Comparison of ENCODE assay signal across 8 cellular contexts in the genomic region with DNA sequence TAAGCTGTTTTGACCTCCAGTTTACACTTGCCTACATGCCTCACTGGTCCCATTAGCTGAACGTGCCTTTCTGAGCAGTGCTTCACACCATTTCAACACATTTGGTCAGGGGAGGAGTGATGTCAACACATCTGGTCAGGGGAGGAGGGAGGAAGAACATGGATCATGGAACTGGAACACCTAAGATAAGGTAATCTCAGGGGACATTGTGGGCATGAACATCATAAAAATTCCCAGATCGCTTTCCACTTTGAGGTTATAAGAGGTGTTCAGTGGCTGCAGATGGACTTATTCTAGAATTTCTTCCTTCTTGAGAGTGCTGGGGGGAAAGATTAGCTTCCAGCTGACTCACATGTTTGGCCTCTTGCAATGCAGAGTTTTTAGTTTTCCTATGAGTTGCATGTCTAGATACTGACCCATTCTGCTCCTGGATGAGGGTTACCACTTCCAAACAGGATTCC. TPM values are rescaled to one million over a fixed set of nuclear protein-coding genes. Genes with fewer than 3 reads are reported as not detected.
A peak's percentile ranks its signal among the peaks of the same experiment; 100 is the strongest.
DNase-seq lines count a peak whose midpoint lies in the region; ATAC-seq and TF ChIP-seq lines count a peak whose summit lies in the region.

No MANE protein-coding gene starts in this region.

- 79 to 86% methylated on average over 2 of the region's 2 CpGs for WGBS in lower leg skin, 2 donors

- no peaks in the 10 kb centered on the region for H3K27me3 ChIP-seq in SJSA1 (replicated peaks)

- intact Hi-C loops in activated CD4-positive, alpha-beta memory T cell treated with anti-CD3 and anti-CD28 coated beads for 36 hours (cut with micrococcal nuclease) = loop anchor here (5.0 to 10.0 kb wide), 2 partner anchors 342 to 476 kb away; a partner anchor contains a TSS
- intact Hi-C loops in lower leg skin (cut with DNase I; ENCODE audit: low total_unique reads) = no loop called here

- no peak for TF ChIP-seq POLR2A in lower leg skin (IDR thresholded peaks at IDR 0.05)

- no peaks in the 10 kb centered on the region for H3K9me3 ChIP-seq in SJSA1 (replicated peaks)

- H3K27ac Mint-ChIP-seq in activated CD4-positive, alpha-beta memory T cell treated with anti-CD3 and anti-CD28 coated beads for 36 hours = no peak overlapping the region
- H3K27ac Mint-ChIP-seq in activated CD4-positive, alpha-beta memory T cell treated with anti-CD3 and anti-CD28 coated beads, Interleukin-2, amount 10 ng/mL, durations not matched to agents 7 days and 5 days = no peak overlapping the region
- H3K27ac Mint-ChIP-seq in stimulated activated memory B cell treated with anti-CD40 and anti-IgM and Interleukin-4, amounts not matched to agents 10 μg/mL and 1 μg/mL and 100 μg/mL, for 72 hours = peak overlapping the region; percentile 91

- H3K4me3 Mint-ChIP-seq in activated CD4-positive, alpha-beta memory T cell treated with anti-CD3 and anti-CD28 coated beads for 36 hours = peak overlapping the region; percentile 3
- H3K4me3 Mint-ChIP-seq in activated CD4-positive, alpha-beta memory T cell treated with anti-CD3 and anti-CD28 coated beads, Interleukin-2, amount 10 ng/mL, durations not matched to agents 7 days and 5 days = no peak overlapping the region
- peak overlapping the region; percentile 91 for H3K4me3 Mint-ChIP-seq in stimulated activated memory B cell treated with anti-CD40 and anti-IgM and Interleukin-4, amounts not matched to agents 10 μg/mL and 1 μg/mL and 100 μg/mL, for 72 hours

- H3K36me3 ChIP-seq in SJSA1 = no peaks in the 10 kb centered on the region; the same call in 1 of the 2 replicates

- POLR2A ChIA-PET in activated CD4-positive, alpha-beta memory T cell treated with anti-CD3 and anti-CD28 coated beads for 36 hours (lab: Charles Lee) = no interaction called here
- POLR2A ChIA-PET in activated CD4-positive, alpha-beta memory T cell treated with anti-CD3 and anti-CD28 coated beads, Interleukin-2, amount 10 ng/mL, durations not matched to agents 7 days and 5 days (lab: Charles Lee) = no interaction called here

- no peaks in the 10 kb centered on the region for H3K9me3 Mint-ChIP-seq in activated CD4-positive, alpha-beta memory T cell treated with anti-CD3 and anti-CD28 coated beads for 36 hours
- no peaks in the 10 kb centered on the region for H3K9me3 Mint-ChIP-seq in activated CD4-positive, alpha-beta memory T cell treated with anti-CD3 and anti-CD28 coated beads, Interleukin-2, amount 10 ng/mL, durations not matched to agents 7 days and 5 days
- no peaks in the 10 kb centered on the region for H3K9me3 Mint-ChIP-seq in stimulated activated memory B cell treated with anti-CD40 and anti-IgM and Interleukin-4, amounts not matched to agents 10 μg/mL and 1 μg/mL and 100 μg/mL, for 72 hours

- H3K36me3 Mint-ChIP-seq in activated CD4-positive, alpha-beta memory T cell treated with anti-CD3 and anti-CD28 coated beads for 36 hours = no peaks in the 10 kb centered on the region
- peaks cover 6% of the 10 kb centered on the region for H3K36me3 Mint-ChIP-seq in activated CD4-positive, alpha-beta memory T cell treated with anti-CD3 and anti-CD28 coated beads, Interleukin-2, amount 10 ng/mL, durations not matched to agents 7 days and 5 days (ENCODE audit: low read depth)
- peaks cover 42% of the 10 kb centered on the region for H3K36me3 Mint-ChIP-seq in stimulated activated memory B cell treated with anti-CD40 and anti-IgM and Interleukin-4, amounts not matched to agents 10 μg/mL and 1 μg/mL and 100 μg/mL, for 72 hours

- no peaks in the 10 kb centered on the region for H3K27me3 Mint-ChIP-seq in activated CD4-positive, alpha-beta memory T cell treated with anti-CD3 and anti-CD28 coated beads for 36 hours
- H3K27me3 Mint-ChIP-seq in activated CD4-positive, alpha-beta memory T cell treated with anti-CD3 and anti-CD28 coated beads, Interleukin-2, amount 10 ng/mL, durations not matched to agents 7 days and 5 days = no peaks in the 10 kb centered on the region
- H3K27me3 Mint-ChIP-seq in stimulated activated memory B cell treated with anti-CD40 and anti-IgM and Interleukin-4, amounts not matched to agents 10 μg/mL and 1 μg/mL and 100 μg/mL, for 72 hours = no peaks in the 10 kb centered on the region

- H3K4me1 Mint-ChIP-seq in activated CD4-positive, alpha-beta memory T cell treated with anti-CD3 and anti-CD28 coated beads for 36 hours (ENCODE audit: low read depth) = peaks cover 31% of the 10 kb centered on the region
- peaks cover 28% of the 10 kb centered on the region for H3K4me1 Mint-ChIP-seq in activated CD4-positive, alpha-beta memory T cell treated with anti-CD3 and anti-CD28 coated beads, Interleukin-2, amount 10 ng/mL, durations not matched to agents 7 days and 5 days
- peaks cover 59% of the 10 kb centered on the region for H3K4me1 Mint-ChIP-seq in stimulated activated memory B cell treated with anti-CD40 and anti-IgM and Interleukin-4, amounts not matched to agents 10 μg/mL and 1 μg/mL and 100 μg/mL, for 72 hours

- TF ChIP-seq CTCF in fibroblast of mammary gland (conservative IDR thresholded peaks at IDR 0.05; ENCODE audit: control insufficient read depth, insufficient read depth, low read depth, low read length) = no peak
- no peak for TF ChIP-seq CTCF in lower leg skin (IDR thresholded peaks at IDR 0.05)

- no peak for ATAC-seq in stimulated activated memory B cell treated with anti-CD40 and anti-IgM and Interleukin-4, amounts not matched to agents 10 μg/mL and 1 μg/mL and 100 μg/mL, for 72 hours
- no peak for ATAC-seq in GM19324 (IDR thresholded peaks at IDR 0.05; ENCODE audit: low FRiP score, unreplicated experiment)

- H3K27ac ChIP-seq in SJSA1 = peak overlapping the region; percentile 2; the same call in 1 of the 2 replicates

- H3K4me3 ChIP-seq in SJSA1 (no peak overlapping the region), fibroblast of mammary gland (ENCODE audit: control insufficient read depth, low read depth, low read length) (no peak overlapping the region), lower leg skin (ENCODE audit: low read depth, poor library complexity, severe bottlenecking) (no peak overlapping the region)

- H3K4me1 ChIP-seq in SJSA1 (replicated peaks) = peaks cover 51% of the 10 kb centered on the region

- DNase-seq in activated CD4-positive, alpha-beta memory T cell treated with anti-CD3 and anti-CD28 coated beads for 36 hours = no peak
- DNase-seq in activated CD4-positive, alpha-beta memory T cell treated with anti-CD3 and anti-CD28 coated beads, Interleukin-2, amount 10 ng/mL, durations not matched to agents 7 days and 5 days = no peak
- DNase-seq in SJSA1 (ENCODE audit: low read depth in 1 of 2, low spot score in 2 of 2) (peak in 1 of 2 experiments; percentile 41), fibroblast of mammary gland (ENCODE audit: low read depth) (peak; percentile 68), GM19240 (ENCODE audit: insufficient read length, low spot score) (no peak), lower leg skin (ENCODE audit: low spot score in 2 of 2) (no peak)

- CTCF ChIA-PET in activated CD4-positive, alpha-beta memory T cell treated with anti-CD3 and anti-CD28 coated beads for 36 hours (lab: Charles Lee) = interaction anchor here (1.1 to 3.5 kb wide), 2 partner anchors 22 to 344 kb away, joined by 3 to 15 read pairs; no protein-coding TSS in a partner anchor
- CTCF ChIA-PET in activated CD4-positive, alpha-beta memory T cell treated with anti-CD3 and anti-CD28 coated beads, Interleukin-2, amount 10 ng/mL, durations not matched to agents 7 days and 5 days (lab: Charles Lee) = interaction anchor here (1.0 to 4.2 kb wide), 2 partner anchors 12 to 22 kb away, joined by 3 to 23 read pairs; no protein-coding TSS in a partner anchor

RNA-seq across cellular contexts. Expression of a gene that starts 2.0 kb away (rescaled TPM):
- 10 to 100 TPM; 40.3 to 42.4 TPM for total RNA-seq in activated CD4-positive, alpha-beta memory T cell treated with anti-CD3 and anti-CD28 coated beads for 36 hours
- 10 to 100 TPM; 28.9 to 35.1 TPM for total RNA-seq in activated CD4-positive, alpha-beta memory T cell treated with anti-CD3 and anti-CD28 coated beads, Interleukin-2, amount 10 ng/mL, durations not matched to agents 7 days and 5 days
- total RNA-seq in SJSA1 (2014; rRNA removed; shearing (Covaris generic)) = 163 and 262 TPM in 2 replicates
- 10 to 100 TPM; 77.7 to 90.3 (median 87.3) TPM for total RNA-seq in lower leg skin
